In the genomic region with DNA sequence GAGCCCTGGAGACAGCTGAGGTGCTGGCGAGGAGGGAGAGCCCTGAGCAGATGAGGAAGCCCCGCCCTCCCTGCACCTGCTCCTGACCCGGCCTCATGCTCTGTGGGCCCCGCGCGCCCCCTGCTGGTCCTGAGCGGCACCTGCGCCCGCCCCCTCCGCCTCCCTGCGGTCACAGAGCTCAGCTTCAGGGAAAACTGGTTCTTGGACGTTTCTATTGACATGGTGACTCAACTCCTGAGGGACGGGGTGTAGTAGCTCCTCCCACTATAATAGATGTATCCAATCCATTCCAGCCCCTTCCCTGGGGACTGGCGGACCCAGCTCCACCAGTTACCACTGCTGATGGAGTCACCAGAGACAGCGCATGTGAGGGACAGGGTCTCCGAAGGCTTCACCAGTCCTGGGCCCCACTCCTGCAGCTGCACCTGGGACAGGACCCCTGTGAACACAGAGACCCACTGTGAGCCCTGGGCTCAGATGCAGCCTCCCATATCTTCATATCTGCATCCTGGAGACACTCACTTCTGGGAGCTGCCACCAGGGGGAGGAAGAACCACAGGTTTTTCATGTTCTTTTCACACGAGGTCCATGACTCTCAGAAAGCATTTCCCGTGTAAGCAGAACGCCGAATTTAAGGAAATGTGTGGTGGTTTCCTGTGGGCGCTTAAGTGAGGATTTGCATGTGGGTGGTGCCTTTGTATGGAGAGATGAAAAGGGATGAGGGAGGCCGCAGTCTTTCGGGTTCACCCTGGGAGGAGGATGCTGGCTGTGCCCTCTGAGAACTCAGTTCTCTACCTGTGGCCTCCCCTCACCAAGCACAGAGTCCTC, we compare ENCODE assay signal across 1 cellular context.
TF ChIP-seq lines count a peak whose summit lies in the region.

No MANE protein-coding gene starts in this region.

TF ChIP-seq in HepG2, 621 proteins besides CTCF, POLR2A, EP300 and RAD21 (continued from another document and continues in another):
- no peak for TF ChIP-seq CENPBD1 (CRISPR knock-in tag; IDR thresholded peaks at IDR 0.05; ENCODE audit: borderline replicate concordance, low read depth)
- TF ChIP-seq ZMAT3 (CRISPR knock-in tag; conservative IDR thresholded peaks at IDR 0.05) = no peak
- TF ChIP-seq TMF1 (CRISPR knock-in tag; IDR thresholded peaks at IDR 0.05; ENCODE audit: low read depth) = no peak
- no peak for TF ChIP-seq SMARCE1 (IDR thresholded peaks at IDR 0.05; ENCODE audit: borderline replicate concordance)
- TF ChIP-seq, protein P1, sequence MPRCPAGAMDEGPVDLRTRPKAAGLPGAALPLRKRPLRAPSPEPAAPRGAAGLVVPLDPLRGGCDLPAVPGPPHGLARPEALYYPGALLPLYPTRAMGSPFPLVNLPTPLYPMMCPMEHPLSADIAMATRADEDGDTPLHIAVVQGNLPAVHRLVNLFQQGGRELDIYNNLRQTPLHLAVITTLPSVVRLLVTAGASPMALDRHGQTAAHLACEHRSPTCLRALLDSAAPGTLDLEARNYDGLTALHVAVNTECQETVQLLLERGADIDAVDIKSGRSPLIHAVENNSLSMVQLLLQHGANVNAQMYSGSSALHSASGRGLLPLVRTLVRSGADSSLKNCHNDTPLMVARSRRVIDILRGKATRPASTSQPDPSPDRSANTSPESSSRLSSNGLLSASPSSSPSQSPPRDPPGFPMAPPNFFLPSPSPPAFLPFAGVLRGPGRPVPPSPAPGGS (CRISPR knock-in tag; IDR thresholded peaks at IDR 0.05) = no peak
- TF ChIP-seq SIN3B (IDR thresholded peaks at IDR 0.05; ENCODE audit: low read length) = no peak
- TF ChIP-seq, protein P2, sequence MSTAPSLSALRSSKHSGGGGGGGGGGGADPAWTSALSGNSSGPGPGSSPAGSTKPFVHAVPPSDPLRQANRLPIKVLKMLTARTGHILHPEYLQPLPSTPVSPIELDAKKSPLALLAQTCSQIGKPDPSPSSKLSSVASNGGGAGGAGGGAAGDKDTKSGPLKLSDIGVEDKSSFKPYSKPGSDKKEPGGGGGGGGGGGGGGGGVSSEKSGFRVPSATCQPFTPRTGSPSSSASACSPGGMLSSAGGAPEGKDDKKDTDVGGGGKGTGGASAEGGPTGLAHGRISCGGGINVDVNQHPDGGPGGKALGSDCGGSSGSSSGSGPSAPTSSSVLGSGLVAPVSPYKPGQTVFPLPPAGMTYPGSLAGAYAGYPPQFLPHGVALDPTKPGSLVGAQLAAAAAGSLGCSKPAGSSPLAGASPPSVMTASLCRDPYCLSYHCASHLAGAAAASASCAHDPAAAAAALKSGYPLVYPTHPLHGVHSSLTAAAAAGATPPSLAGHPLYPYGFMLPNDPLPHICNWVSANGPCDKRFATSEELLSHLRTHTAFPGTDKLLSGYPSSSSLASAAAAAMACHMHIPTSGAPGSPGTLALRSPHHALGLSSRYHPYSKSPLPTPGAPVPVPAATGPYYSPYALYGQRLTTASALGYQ (CRISPR knock-in tag; IDR thresholded peaks at IDR 0.05) = no peak
- 0 out of 2 replicates have a peak, but pooled peaks have one; percentile 58 for TF ChIP-seq ZNF136 (CRISPR knock-in tag; IDR thresholded peaks at IDR 0.05; ENCODE audit: low read depth)
- TF ChIP-seq, protein P3, sequence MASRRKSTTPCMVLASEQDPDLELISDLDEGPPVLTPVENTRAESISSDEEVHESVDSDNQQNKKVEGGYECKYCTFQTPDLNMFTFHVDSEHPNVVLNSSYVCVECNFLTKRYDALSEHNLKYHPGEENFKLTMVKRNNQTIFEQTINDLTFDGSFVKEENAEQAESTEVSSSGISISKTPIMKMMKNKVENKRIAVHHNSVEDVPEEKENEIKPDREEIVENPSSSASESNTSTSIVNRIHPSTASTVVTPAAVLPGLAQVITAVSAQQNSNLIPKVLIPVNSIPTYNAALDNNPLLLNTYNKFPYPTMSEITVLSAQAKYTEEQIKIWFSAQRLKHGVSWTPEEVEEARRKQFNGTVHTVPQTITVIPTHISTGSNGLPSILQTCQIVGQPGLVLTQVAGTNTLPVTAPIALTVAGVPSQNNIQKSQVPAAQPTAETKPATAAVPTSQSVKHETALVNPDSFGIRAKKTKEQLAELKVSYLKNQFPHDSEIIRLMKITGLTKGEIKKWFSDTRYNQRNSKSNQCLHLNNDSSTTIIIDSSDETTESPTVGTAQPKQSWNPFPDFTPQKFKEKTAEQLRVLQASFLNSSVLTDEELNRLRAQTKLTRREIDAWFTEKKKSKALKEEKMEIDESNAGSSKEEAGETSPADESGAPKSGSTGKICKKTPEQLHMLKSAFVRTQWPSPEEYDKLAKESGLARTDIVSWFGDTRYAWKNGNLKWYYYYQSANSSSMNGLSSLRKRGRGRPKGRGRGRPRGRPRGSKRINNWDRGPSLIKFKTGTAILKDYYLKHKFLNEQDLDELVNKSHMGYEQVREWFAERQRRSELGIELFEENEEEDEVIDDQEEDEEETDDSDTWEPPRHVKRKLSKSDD (CRISPR knock-in tag; IDR thresholded peaks at IDR 0.05; ENCODE audit: low read depth) = no peak
- TF ChIP-seq ZNF597 (CRISPR knock-in tag; IDR thresholded peaks at IDR 0.05) = no peak
- no peak for TF ChIP-seq ZNF496 (CRISPR knock-in tag; IDR thresholded peaks at IDR 0.05; ENCODE audit: insufficient replicate concordance)
- TF ChIP-seq, protein P4, sequence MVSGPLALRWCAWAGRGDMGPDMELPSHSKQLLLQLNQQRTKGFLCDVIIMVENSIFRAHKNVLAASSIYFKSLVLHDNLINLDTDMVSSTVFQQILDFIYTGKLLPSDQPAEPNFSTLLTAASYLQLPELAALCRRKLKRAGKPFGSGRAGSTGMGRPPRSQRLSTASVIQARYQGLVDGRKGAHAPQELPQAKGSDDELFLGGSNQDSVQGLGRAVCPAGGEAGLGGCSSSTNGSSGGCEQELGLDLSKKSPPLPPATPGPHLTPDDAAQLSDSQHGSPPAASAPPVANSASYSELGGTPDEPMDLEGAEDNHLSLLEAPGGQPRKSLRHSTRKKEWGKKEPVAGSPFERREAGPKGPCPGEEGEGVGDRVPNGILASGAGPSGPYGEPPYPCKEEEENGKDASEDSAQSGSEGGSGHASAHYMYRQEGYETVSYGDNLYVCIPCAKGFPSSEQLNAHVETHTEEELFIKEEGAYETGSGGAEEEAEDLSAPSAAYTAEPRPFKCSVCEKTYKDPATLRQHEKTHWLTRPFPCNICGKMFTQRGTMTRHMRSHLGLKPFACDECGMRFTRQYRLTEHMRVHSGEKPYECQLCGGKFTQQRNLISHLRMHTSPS (CRISPR knock-in tag; IDR thresholded peaks at IDR 0.05; ENCODE audit: low read depth) = no peak
- no peak for TF ChIP-seq ZNF563 (CRISPR knock-in tag; IDR thresholded peaks at IDR 0.05)
- no peak for TF ChIP-seq NFATC3 (CRISPR knock-in tag; IDR thresholded peaks at IDR 0.05)
- TF ChIP-seq, protein P5, sequence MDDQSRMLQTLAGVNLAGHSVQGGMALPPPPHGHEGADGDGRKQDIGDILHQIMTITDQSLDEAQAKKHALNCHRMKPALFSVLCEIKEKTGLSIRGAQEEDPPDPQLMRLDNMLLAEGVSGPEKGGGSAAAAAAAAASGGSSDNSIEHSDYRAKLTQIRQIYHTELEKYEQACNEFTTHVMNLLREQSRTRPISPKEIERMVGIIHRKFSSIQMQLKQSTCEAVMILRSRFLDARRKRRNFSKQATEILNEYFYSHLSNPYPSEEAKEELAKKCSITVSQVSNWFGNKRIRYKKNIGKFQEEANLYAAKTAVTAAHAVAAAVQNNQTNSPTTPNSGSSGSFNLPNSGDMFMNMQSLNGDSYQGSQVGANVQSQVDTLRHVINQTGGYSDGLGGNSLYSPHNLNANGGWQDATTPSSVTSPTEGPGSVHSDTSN (CRISPR knock-in tag; IDR thresholded peaks at IDR 0.05; ENCODE audit: borderline replicate concordance) = no peak
- no peak for TF ChIP-seq NFE2 (CRISPR knock-in tag; IDR thresholded peaks at IDR 0.05)
- TF ChIP-seq ZBTB21 (CRISPR knock-in tag; IDR thresholded peaks at IDR 0.05) = no peak
- no peak for TF ChIP-seq ZNF605 (CRISPR knock-in tag; IDR thresholded peaks at IDR 0.05)
- TF ChIP-seq JUND (CRISPR knock-in tag; IDR thresholded peaks at IDR 0.05) = 0 out of 2 replicates have a peak, but pooled peaks have one; percentile 10
- TF ChIP-seq, protein P6, sequence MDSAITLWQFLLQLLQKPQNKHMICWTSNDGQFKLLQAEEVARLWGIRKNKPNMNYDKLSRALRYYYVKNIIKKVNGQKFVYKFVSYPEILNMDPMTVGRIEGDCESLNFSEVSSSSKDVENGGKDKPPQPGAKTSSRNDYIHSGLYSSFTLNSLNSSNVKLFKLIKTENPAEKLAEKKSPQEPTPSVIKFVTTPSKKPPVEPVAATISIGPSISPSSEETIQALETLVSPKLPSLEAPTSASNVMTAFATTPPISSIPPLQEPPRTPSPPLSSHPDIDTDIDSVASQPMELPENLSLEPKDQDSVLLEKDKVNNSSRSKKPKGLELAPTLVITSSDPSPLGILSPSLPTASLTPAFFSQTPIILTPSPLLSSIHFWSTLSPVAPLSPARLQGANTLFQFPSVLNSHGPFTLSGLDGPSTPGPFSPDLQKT (CRISPR knock-in tag; IDR thresholded peaks at IDR 0.05; ENCODE audit: borderline replicate concordance) = no peak
- no peak for TF ChIP-seq ZBTB3 (CRISPR knock-in tag; IDR thresholded peaks at IDR 0.05; ENCODE audit: borderline replicate concordance, low read depth)
- no peak for TF ChIP-seq MTF2 (CRISPR knock-in tag; IDR thresholded peaks at IDR 0.05; ENCODE audit: borderline replicate concordance)
- no peak for TF ChIP-seq MYC (CRISPR knock-in tag; IDR thresholded peaks at IDR 0.05; ENCODE audit: borderline replicate concordance)
- TF ChIP-seq ZNF780A (CRISPR knock-in tag; IDR thresholded peaks at IDR 0.05) = no peak
- TF ChIP-seq SRSF4 (IDR thresholded peaks at IDR 0.05; ENCODE audit: low read depth, low read length, poor library complexity, severe bottlenecking) = no peak
- no peak for TF ChIP-seq ARNTL (CRISPR knock-in tag; IDR thresholded peaks at IDR 0.05)
- TF ChIP-seq ZNF432 (CRISPR knock-in tag; IDR thresholded peaks at IDR 0.05; ENCODE audit: borderline replicate concordance) = no peak
- no peak for TF ChIP-seq ZNF552 (CRISPR knock-in tag; IDR thresholded peaks at IDR 0.05; ENCODE audit: borderline replicate concordance)
- no peak for TF ChIP-seq POGZ (CRISPR knock-in tag; IDR thresholded peaks at IDR 0.05)
- TF ChIP-seq, protein P7, sequence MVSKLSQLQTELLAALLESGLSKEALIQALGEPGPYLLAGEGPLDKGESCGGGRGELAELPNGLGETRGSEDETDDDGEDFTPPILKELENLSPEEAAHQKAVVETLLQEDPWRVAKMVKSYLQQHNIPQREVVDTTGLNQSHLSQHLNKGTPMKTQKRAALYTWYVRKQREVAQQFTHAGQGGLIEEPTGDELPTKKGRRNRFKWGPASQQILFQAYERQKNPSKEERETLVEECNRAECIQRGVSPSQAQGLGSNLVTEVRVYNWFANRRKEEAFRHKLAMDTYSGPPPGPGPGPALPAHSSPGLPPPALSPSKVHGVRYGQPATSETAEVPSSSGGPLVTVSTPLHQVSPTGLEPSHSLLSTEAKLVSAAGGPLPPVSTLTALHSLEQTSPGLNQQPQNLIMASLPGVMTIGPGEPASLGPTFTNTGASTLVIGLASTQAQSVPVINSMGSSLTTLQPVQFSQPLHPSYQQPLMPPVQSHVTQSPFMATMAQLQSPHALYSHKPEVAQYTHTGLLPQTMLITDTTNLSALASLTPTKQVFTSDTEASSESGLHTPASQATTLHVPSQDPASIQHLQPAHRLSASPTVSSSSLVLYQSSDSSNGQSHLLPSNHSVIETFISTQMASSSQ (IDR thresholded peaks at IDR 0.05; ENCODE audit: low read depth) = no peak
- TF ChIP-seq, protein P7 (CRISPR knock-in tag; IDR thresholded peaks at IDR 0.05; ENCODE audit: borderline replicate concordance) = no peak
- no peak for TF ChIP-seq ZNF674 (CRISPR knock-in tag; IDR thresholded peaks at IDR 0.05; ENCODE audit: low read depth)
- no peak for TF ChIP-seq ZC3H4 (CRISPR knock-in tag; IDR thresholded peaks at IDR 0.05; ENCODE audit: borderline replicate concordance)
- TF ChIP-seq NKX3-1 (CRISPR knock-in tag; IDR thresholded peaks at IDR 0.05) = no peak
- TF ChIP-seq TFDP1 (CRISPR knock-in tag; IDR thresholded peaks at IDR 0.05; ENCODE audit: borderline replicate concordance) = no peak
- TF ChIP-seq ZBTB42 (CRISPR knock-in tag; IDR thresholded peaks at IDR 0.05) = no peak
- TF ChIP-seq BCL6 (CRISPR knock-in tag; IDR thresholded peaks at IDR 0.05) = no peak
- no peak for TF ChIP-seq MYNN (CRISPR knock-in tag; IDR thresholded peaks at IDR 0.05; ENCODE audit: low read depth)
- no peak for TF ChIP-seq ZNF446 (CRISPR knock-in tag; IDR thresholded peaks at IDR 0.05)
- TF ChIP-seq HCFC1 (IDR thresholded peaks at IDR 0.05; ENCODE audit: low read depth, low read length) = no peak
- no peak for TF ChIP-seq ZNF781 (CRISPR knock-in tag; IDR thresholded peaks at IDR 0.05; ENCODE audit: borderline replicate concordance, not compliant biosample characterization)
- peak; percentile 66; the same call in 1 of the 2 replicates for TF ChIP-seq ZSCAN31 (CRISPR knock-in tag; IDR thresholded peaks at IDR 0.05; ENCODE audit: low read depth)
